ENCODE assay signal across 10 cellular contexts in the genomic region with DNA sequence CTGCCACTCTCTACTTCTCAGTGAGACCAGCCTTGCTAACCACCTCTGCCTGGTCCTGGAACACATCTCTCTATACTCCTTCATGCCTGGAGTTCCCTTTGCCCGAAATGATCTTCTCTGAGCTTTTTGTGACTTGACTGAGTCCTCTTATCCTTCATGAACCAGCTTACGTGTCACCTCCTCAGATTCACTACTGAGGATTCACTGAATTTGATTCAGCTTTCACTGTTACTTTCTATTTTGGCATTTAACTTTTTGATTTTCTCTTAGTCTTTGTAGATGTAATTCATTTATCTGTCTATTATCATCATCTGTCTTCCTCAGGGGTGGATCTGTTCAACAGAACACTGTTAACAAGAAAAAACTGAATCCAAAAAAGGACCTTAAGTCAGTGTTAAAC.
"Had no signal": no experiment of that assay in that cellular context is flagged by ENCODE, and none has a peak within 500 bp of the region (broad histone marks: within the 10 kb centered on the region; RNA-seq: fewer than 3 reads in every experiment).

No MANE protein-coding gene starts in this region.

- H3K27ac Mint-ChIP-seq: HFFc6, IgD-negative memory B cell had no signal

- H3K4me3 Mint-ChIP-seq: HFFc6, IgD-negative memory B cell had no signal

- DNase-seq: GM23248, GOT3, H7, HCEC 1CT, HFFc6, KBM-7 had no signal

- H3K27me3 Mint-ChIP-seq: IgD-negative memory B cell had no signal

- H3K4me3 ChIP-seq: GM23248 had no signal

- H2AFZ ChIP-seq: GM23248 had no signal

- H3K9me3 Mint-ChIP-seq: HFFc6, IgD-negative memory B cell had no signal

- H3K4me2 ChIP-seq: KMS-11 had no signal

- H3K27ac ChIP-seq: GM23248, HL-60, KMS-11 had no signal

- H3K9ac ChIP-seq: GM23248, KMS-11 had no signal

- ATAC-seq: HepG2 had no signal

- H3K4me1 Mint-ChIP-seq: IgD-negative memory B cell had no signal
